ENCODE assay signal across 28 cellular contexts in genomic region chr2:95393901-95394300, GRCh38.
"Had no signal": no experiment of that assay in that cellular context is flagged by ENCODE, and none has a peak within 500 bp of the region (broad histone marks: within the 10 kb centered on the region; RNA-seq: fewer than 3 reads in every experiment).

No MANE protein-coding gene starts in this region.

- H3K36me3 ChIP-seq: ascending aorta, cardiac muscle cell, SJCRH30, WERI-Rb-1 had no signal

- H3K9me3 ChIP-seq: ascending aorta, SJCRH30 had no signal

- H2AFZ ChIP-seq: PC-9 had no signal

- H3K27me3 ChIP-seq: ascending aorta, cardiac muscle cell, SJCRH30 had no signal

- H3K4me1 ChIP-seq: ascending aorta, SJCRH30 had no signal

- H3K4me2 ChIP-seq: PC-9 had no signal

- H3K4me3 ChIP-seq: ascending aorta, cardiac muscle cell, K562, PC-9, SJCRH30, SK-N-MC had no signal

- DNase-seq: activated CD4-positive, alpha-beta T cell treated with anti-CD3 and anti-CD28 coated beads, Interleukin-2, amount 10 ng/mL, durations not matched to agents 7 days and 5 days; activated CD4-positive, alpha-beta T cell treated with anti-CD3 and anti-CD28 coated beads, Interleukin-2, amount 50 U/mL, for 48 hours; activated CD4-positive, CD25-positive, alpha-beta regulatory T cell; activated CD8-positive, alpha-beta T cell treated with anti-CD3 and anti-CD28 coated beads, Interleukin-2, amount 10 ng/mL, durations not matched to agents 7 days and 5 days; activated gamma-delta T cell; activated naive CD4-positive, alpha-beta T cell treated with Interleukin-2 at 50 U/mL for 16 hours; activated naive CD8-positive, alpha-beta T cell treated with anti-CD3 and anti-CD28 coated beads, Interleukin-2, amount 10 ng/mL, durations not matched to agents 7 days and 5 days; activated T-cell treated with anti-CD3 and anti-CD28 coated beads, Interleukin-2, amount 50 U/mL, for 24 hours; amygdala; NCI-H1105; NCI-H1417 treated with DMSO at 0.1 percent for 48 hours; NCI-H1694; NCI-H1930; NCI-H2081 treated with DMSO at 0.1 percent for 48 hours; NCI-H226; NCI-H446 treated with DMSO at 0.1 percent for 48 hours; NCI-H524; NCI-H69; PC-9; SHP77; SJCRH30; T1000; WERI-Rb-1 had no signal

- H3K27ac ChIP-seq: ascending aorta, cardiac muscle cell, PC-9, SJCRH30, SK-N-MC, WERI-Rb-1 had no signal

- FAIRE-seq: RCC 7860 had no signal

- ATAC-seq: activated CD8-positive, alpha-beta T cell treated with anti-CD3 and anti-CD28 coated beads, Interleukin-2, amount 10 ng/mL, durations not matched to agents 7 days and 5 days; K562 had no signal
